ENCODE assay signal across 8 cellular contexts in genomic region chr17:19377602-19378415, GRCh38.
DNase-seq lines count a peak whose midpoint lies in the region; ATAC-seq, FAIRE-seq and TF ChIP-seq lines count a peak whose summit lies in the region.

No MANE protein-coding gene starts in this region.

- FAIRE-seq in islet of Langerhans (lab: Jason Lieb, UNC) = peak; percentile 80

- DNase-seq in AML-193 (lab: John Stamatoyannopoulos, UW) (peak; percentile 99), NCI-H446 treated with DMSO at 0.1 percent for 48 hours (lab: John Stamatoyannopoulos, UW) (peak; percentile 97), cerebellar nuclear complex (lab: John Stamatoyannopoulos, UW) (peak; percentile 97 to 99)
- peak; percentile 95 for DNase-seq in activated CD4-positive, CD25-positive, alpha-beta regulatory T cell treated with anti-CD3 and anti-CD28 coated beads, Interleukin-2, amount 50 U/mL, for 72 hours
- DNase-seq in stimulated activated CD4-positive, alpha-beta T cell treated with anti-CD3 and anti-CD28 coated beads, Interleukin-12 subunit alpha, Interleukin-12 subunit beta, amount 100 ng/mL, for 24 hours (ENCODE audit: low read depth in 2 of 2) = peak; percentile 90 to 91

- ATAC-seq in HG03378 (IDR thresholded peaks at IDR 0.05; ENCODE audit: unreplicated experiment) = peak; percentile 86

- peak; percentile 85 for TF ChIP-seq POLR2A in GM19099 (IDR thresholded peaks at IDR 0.05; ENCODE audit: extremely low read depth, insufficient read length, low read depth)

Comparison
In these comparisons a context has a peak if more than half of its experiments do, and no peak if none do; other contexts are left out.
1. Peak in every context shown above with its lines: DNase-seq and ATAC-seq.